ENCODE assay signal across 1 cellular context in the genomic region with DNA sequence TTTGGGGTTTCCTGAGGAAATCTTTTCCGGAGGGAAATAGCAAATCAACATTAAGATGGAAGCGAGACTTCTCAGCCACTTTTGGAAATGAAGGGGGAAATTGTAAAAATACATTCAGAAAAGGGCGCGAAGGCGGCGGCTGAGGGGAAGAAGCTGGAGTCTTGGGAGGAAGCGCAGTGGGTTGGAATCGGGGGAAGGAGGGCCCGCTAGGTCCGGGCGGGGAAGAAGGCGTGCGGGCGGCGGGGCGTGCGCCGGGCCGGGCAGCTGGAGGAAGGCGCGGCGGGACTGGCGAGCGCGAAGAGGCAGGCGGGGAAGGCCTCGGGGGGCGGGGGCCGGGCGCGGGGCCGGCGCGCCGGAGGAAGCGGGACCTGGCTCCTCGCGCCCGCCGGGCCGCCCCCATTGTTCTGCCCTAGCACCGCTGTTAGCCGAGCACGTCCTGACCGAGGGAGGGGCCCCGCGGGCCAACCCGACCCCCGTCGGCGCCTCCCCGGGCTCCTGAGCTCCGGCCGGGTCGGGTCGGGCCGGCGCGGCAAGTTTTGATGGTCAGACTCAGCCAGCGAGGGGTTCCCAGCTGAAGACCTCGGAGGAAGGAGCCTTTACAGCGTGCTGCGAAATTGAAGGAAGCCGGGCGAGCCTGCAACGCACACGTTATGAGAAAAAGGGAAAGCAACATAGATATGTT.
TF ChIP-seq lines count a peak whose summit lies in the region.

No MANE protein-coding gene starts in this region.

TF ChIP-seq in HepG2, 621 proteins besides CTCF, POLR2A, EP300 and RAD21 (continued from another document and continues in another):
- TF ChIP-seq, protein P1, sequence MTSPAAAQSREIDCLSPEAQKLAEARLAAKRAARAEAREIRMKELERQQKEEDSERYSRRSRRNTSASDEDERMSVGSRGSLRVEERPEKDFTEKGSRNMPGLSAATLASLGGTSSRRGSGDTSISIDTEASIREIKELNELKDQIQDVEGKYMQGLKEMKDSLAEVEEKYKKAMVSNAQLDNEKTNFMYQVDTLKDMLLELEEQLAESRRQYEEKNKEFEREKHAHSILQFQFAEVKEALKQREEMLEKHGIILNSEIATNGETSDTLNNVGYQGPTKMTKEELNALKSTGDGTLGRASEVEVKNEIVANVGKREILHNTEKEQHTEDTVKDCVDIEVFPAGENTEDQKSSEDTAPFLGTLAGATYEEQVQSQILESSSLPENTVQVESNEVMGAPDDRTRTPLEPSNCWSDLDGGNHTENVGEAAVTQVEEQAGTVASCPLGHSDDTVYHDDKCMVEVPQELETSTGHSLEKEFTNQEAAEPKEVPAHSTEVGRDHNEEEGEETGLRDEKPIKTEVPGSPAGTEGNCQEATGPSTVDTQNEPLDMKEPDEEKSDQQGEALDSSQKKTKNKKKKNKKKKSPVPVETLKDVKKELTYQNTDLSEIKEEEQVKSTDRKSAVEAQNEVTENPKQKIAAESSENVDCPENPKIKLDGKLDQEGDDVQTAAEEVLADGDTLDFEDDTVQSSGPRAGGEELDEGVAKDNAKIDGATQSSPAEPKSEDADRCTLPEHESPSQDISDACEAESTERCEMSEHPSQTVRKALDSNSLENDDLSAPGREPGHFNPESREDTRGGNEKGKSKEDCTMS (CRISPR knock-in tag; conservative IDR thresholded peaks at IDR 0.05): no peak
- TF ChIP-seq, protein P2, sequence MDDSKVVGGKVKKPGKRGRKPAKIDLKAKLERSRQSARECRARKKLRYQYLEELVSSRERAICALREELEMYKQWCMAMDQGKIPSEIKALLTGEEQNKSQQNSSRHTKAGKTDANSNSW (CRISPR knock-in tag; IDR thresholded peaks at IDR 0.05; ENCODE audit: borderline replicate concordance): no peak
- 0 out of 2 replicates have a peak, but pooled peaks have one; percentile 13 for TF ChIP-seq HDAC2 (CRISPR knock-in tag; IDR thresholded peaks at IDR 0.05)
- TF ChIP-seq PTBP1 (IDR thresholded peaks at IDR 0.05; ENCODE audit: low read depth, low read length, poor library complexity, severe bottlenecking): peak; percentile 64
- TF ChIP-seq, protein P3, sequence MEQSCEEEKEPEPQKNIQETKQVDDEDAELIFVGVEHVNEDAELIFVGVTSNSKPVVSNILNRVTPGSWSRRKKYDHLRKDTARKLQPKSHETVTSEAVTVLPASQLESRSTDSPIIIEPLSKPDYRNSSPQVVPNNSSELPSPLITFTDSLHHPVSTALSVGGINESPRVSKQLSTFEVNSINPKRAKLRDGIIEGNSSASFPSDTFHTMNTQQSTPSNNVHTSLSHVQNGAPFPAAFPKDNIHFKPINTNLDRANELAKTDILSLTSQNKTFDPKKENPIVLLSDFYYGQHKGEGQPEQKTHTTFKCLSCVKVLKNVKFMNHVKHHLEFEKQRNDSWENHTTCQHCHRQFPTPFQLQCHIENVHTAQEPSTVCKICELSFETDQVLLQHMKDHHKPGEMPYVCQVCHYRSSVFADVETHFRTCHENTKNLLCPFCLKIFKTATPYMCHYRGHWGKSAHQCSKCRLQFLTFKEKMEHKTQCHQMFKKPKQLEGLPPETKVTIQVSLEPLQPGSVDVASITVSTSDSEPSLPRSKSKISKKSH (CRISPR knock-in tag; IDR thresholded peaks at IDR 0.05; ENCODE audit: borderline replicate concordance): 0 out of 2 replicates have a peak, but pooled peaks have one; percentile 12
- peak; percentile 48; the same call in 1 of the 2 replicates for TF ChIP-seq MXD4 (CRISPR knock-in tag; IDR thresholded peaks at IDR 0.05)
- TF ChIP-seq ZFP41 (CRISPR knock-in tag; IDR thresholded peaks at IDR 0.05; ENCODE audit: borderline replicate concordance): no peak
- TF ChIP-seq HOXA9 (CRISPR knock-in tag; IDR thresholded peaks at IDR 0.05; ENCODE audit: borderline replicate concordance): peak; percentile 75; the same call in 1 of the 2 replicates
- TF ChIP-seq, protein P4, sequence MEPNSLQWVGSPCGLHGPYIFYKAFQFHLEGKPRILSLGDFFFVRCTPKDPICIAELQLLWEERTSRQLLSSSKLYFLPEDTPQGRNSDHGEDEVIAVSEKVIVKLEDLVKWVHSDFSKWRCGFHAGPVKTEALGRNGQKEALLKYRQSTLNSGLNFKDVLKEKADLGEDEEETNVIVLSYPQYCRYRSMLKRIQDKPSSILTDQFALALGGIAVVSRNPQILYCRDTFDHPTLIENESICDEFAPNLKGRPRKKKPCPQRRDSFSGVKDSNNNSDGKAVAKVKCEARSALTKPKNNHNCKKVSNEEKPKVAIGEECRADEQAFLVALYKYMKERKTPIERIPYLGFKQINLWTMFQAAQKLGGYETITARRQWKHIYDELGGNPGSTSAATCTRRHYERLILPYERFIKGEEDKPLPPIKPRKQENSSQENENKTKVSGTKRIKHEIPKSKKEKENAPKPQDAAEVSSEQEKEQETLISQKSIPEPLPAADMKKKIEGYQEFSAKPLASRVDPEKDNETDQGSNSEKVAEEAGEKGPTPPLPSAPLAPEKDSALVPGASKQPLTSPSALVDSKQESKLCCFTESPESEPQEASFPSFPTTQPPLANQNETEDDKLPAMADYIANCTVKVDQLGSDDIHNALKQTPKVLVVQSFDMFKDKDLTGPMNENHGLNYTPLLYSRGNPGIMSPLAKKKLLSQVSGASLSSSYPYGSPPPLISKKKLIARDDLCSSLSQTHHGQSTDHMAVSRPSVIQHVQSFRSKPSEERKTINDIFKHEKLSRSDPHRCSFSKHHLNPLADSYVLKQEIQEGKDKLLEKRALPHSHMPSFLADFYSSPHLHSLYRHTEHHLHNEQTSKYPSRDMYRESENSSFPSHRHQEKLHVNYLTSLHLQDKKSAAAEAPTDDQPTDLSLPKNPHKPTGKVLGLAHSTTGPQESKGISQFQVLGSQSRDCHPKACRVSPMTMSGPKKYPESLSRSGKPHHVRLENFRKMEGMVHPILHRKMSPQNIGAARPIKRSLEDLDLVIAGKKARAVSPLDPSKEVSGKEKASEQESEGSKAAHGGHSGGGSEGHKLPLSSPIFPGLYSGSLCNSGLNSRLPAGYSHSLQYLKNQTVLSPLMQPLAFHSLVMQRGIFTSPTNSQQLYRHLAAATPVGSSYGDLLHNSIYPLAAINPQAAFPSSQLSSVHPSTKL (CRISPR knock-in tag; IDR thresholded peaks at IDR 0.05): peak; percentile 38; the same call in 1 of the 2 replicates
- TF ChIP-seq, protein P5, sequence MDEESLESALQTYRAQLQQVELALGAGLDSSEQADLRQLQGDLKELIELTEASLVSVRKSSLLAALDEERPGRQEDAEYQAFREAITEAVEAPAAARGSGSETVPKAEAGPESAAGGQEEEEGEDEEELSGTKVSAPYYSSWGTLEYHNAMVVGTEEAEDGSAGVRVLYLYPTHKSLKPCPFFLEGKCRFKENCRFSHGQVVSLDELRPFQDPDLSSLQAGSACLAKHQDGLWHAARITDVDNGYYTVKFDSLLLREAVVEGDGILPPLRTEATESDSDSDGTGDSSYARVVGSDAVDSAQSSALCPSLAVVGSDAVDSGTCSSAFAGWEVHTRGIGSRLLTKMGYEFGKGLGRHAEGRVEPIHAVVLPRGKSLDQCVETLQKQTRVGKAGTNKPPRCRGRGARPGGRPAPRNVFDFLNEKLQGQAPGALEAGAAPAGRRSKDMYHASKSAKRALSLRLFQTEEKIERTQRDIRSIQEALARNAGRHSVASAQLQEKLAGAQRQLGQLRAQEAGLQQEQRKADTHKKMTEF (CRISPR knock-in tag; IDR thresholded peaks at IDR 0.05): peak; percentile 72; the same call in 1 of the 2 replicates
- TF ChIP-seq, protein P6, sequence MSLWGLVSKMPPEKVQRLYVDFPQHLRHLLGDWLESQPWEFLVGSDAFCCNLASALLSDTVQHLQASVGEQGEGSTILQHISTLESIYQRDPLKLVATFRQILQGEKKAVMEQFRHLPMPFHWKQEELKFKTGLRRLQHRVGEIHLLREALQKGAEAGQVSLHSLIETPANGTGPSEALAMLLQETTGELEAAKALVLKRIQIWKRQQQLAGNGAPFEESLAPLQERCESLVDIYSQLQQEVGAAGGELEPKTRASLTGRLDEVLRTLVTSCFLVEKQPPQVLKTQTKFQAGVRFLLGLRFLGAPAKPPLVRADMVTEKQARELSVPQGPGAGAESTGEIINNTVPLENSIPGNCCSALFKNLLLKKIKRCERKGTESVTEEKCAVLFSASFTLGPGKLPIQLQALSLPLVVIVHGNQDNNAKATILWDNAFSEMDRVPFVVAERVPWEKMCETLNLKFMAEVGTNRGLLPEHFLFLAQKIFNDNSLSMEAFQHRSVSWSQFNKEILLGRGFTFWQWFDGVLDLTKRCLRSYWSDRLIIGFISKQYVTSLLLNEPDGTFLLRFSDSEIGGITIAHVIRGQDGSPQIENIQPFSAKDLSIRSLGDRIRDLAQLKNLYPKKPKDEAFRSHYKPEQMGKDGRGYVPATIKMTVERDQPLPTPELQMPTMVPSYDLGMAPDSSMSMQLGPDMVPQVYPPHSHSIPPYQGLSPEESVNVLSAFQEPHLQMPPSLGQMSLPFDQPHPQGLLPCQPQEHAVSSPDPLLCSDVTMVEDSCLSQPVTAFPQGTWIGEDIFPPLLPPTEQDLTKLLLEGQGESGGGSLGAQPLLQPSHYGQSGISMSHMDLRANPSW (CRISPR knock-in tag; IDR thresholded peaks at IDR 0.05; ENCODE audit: borderline replicate concordance): 0 out of 2 replicates have a peak, but pooled peaks have one; percentile 43
- TF ChIP-seq, protein P7, sequence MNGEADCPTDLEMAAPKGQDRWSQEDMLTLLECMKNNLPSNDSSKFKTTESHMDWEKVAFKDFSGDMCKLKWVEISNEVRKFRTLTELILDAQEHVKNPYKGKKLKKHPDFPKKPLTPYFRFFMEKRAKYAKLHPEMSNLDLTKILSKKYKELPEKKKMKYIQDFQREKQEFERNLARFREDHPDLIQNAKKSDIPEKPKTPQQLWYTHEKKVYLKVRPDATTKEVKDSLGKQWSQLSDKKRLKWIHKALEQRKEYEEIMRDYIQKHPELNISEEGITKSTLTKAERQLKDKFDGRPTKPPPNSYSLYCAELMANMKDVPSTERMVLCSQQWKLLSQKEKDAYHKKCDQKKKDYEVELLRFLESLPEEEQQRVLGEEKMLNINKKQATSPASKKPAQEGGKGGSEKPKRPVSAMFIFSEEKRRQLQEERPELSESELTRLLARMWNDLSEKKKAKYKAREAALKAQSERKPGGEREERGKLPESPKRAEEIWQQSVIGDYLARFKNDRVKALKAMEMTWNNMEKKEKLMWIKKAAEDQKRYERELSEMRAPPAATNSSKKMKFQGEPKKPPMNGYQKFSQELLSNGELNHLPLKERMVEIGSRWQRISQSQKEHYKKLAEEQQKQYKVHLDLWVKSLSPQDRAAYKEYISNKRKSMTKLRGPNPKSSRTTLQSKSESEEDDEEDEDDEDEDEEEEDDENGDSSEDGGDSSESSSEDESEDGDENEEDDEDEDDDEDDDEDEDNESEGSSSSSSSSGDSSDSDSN (CRISPR knock-in tag; IDR thresholded peaks at IDR 0.05): peak; percentile 99
- TF ChIP-seq ZSCAN20 (CRISPR knock-in tag; IDR thresholded peaks at IDR 0.05; ENCODE audit: borderline replicate concordance): peak; percentile 97
- peak; percentile 76 for TF ChIP-seq RBM39 (IDR thresholded peaks at IDR 0.05; ENCODE audit: low read depth, low read length, poor library complexity, severe bottlenecking)
- TF ChIP-seq, protein P8, sequence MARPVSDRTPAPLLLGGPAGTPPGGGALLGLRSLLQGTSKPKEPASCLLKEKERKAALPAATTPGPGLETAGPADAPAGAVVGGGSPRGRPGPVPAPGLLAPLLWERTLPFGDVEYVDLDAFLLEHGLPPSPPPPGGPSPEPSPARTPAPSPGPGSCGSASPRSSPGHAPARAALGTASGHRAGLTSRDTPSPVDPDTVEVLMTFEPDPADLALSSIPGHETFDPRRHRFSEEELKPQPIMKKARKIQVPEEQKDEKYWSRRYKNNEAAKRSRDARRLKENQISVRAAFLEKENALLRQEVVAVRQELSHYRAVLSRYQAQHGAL (CRISPR knock-in tag; IDR thresholded peaks at IDR 0.05; ENCODE audit: not compliant biosample characterization): no peak
- TF ChIP-seq, protein P9, sequence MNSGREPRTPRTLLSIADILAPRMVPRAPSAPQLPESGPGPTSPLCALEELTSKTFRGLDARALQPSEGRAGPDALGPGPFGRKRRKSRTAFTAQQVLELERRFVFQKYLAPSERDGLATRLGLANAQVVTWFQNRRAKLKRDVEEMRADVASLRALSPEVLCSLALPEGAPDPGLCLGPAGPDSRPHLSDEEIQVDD (CRISPR knock-in tag; IDR thresholded peaks at IDR 0.05; ENCODE audit: borderline replicate concordance): no peak
- TF ChIP-seq TBX2 (CRISPR knock-in tag; IDR thresholded peaks at IDR 0.05; ENCODE audit: borderline replicate concordance): peak; percentile 71; the same call in 1 of the 2 replicates
- peak; percentile 60 for TF ChIP-seq XRCC5 (optimal IDR thresholded peaks at IDR 0.05; ENCODE audit: low read length)
- 0 out of 2 replicates have a peak, but pooled peaks have one; percentile 39 for TF ChIP-seq ZSCAN31 (CRISPR knock-in tag; IDR thresholded peaks at IDR 0.05; ENCODE audit: low read depth)
- no peak for TF ChIP-seq JUN (CRISPR knock-in tag; IDR thresholded peaks at IDR 0.05)
- TF ChIP-seq DMAP1 (CRISPR knock-in tag; IDR thresholded peaks at IDR 0.05): peak; percentile 60; the same call in 1 of the 2 replicates
- TF ChIP-seq, protein P10, sequence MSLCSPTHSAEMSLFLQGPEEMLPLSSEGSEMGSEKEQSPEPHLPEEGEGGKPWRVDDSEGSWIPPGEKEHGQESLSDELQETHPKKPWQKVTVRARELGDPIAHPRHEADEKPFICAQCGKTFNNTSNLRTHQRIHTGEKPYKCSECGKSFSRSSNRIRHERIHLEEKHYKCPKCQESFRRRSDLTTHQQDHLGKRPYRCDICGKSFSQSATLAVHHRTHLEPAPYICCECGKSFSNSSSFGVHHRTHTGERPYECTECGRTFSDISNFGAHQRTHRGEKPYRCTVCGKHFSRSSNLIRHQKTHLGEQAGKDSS (CRISPR knock-in tag; IDR thresholded peaks at IDR 0.05; ENCODE audit: borderline replicate concordance, low read depth): 0 out of 2 replicates have a peak, but pooled peaks have one; percentile 35
- peak; percentile 94; the same call in 1 of the 2 replicates for TF ChIP-seq ZNF766 (CRISPR knock-in tag; IDR thresholded peaks at IDR 0.05; ENCODE audit: borderline replicate concordance)
- TF ChIP-seq, protein P11, sequence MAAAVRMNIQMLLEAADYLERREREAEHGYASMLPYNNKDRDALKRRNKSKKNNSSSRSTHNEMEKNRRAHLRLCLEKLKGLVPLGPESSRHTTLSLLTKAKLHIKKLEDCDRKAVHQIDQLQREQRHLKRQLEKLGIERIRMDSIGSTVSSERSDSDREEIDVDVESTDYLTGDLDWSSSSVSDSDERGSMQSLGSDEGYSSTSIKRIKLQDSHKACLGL (CRISPR knock-in tag; IDR thresholded peaks at IDR 0.05): 0 out of 2 replicates have a peak, but pooled peaks have one; percentile 27
